Comparison of ENCODE assay signal across 2 cellular contexts in the genomic region with DNA sequence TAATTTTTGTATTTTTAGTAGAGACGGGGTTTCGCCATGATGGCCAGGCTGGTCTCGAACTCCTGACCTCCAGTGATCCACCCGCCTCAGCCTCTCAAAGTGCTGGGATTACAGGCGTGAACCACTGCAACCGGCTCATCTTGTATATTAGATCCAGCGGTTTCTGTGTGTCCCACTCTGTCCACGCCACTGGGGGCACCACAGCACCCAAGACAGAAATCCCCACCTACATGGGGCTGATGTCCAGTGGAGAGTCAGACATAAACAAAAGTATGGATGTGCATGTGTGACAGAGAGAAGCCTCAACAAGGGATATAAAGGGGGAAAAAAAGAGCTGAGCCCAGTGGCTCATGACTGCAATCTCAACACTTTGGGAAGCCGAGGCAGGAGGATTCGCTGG.
A peak's percentile ranks its signal among the peaks of the same experiment; 100 is the strongest.
TF ChIP-seq lines count a peak whose summit lies in the region.

No MANE protein-coding gene starts in this region.

TF ChIP-seq in HCT116, 20 proteins besides CTCF, POLR2A, EP300 and RAD21:
- TF ChIP-seq POLR2AphosphoS5 (IDR thresholded peaks at IDR 0.05; ENCODE audit: low read depth, low read length), result no peak
- no peak for TF ChIP-seq CBX3 (IDR thresholded peaks at IDR 0.05; ENCODE audit: low read depth)
- no peak for TF ChIP-seq FOSL1 (IDR thresholded peaks at IDR 0.05; ENCODE audit: low read depth)
- TF ChIP-seq JUND (IDR thresholded peaks at IDR 0.05), result no peak
- no peak for TF ChIP-seq EZH2 (IDR thresholded peaks at IDR 0.05)
- TF ChIP-seq REST (IDR thresholded peaks at IDR 0.05; ENCODE audit: low read depth), result no peak

TF ChIP-seq in K562, 482 proteins besides CTCF, POLR2A, EP300 and RAD21:
- TF ChIP-seq TBL1XR1 (IDR thresholded peaks at IDR 0.05; ENCODE audit: low read length in 2 of 2) (no peak), SAFB (IDR thresholded peaks at IDR 0.05; ENCODE audit: borderline replicate concordance, low read depth, low read length) (peak; percentile 67; the same call in 1 of the 2 replicates)
